In genomic region chr10:85542936-85543730, GRCh38 we compare ENCODE assay signal across 20 cellular contexts.
DNase-seq lines count a peak whose midpoint lies in the region; ATAC-seq and TF ChIP-seq lines count a peak whose summit lies in the region.
"Had no signal": no experiment of that assay in that cellular context is flagged by ENCODE, and none has a peak within 500 bp of the region (broad histone marks: within the 10 kb centered on the region; RNA-seq: fewer than 3 reads in every experiment).

No MANE protein-coding gene starts in this region.

- no peak overlapping the region for H3K18ac ChIP-seq in trophoblast cell (ENCODE audit: low read length)

- in situ Hi-C loops in mammary epithelial cell (cut with MboI; ENCODE audit: low sequenced_read_pairs in 2 of 2), result loop anchor here (10.0 to 25.0 kb wide), 2 partner anchors 819 to 832 kb away; partner anchors contain the start of gene GRID1 (in 1 of the 2)

- no peak for DNase-seq in mammary epithelial cell
- peak; percentile 17 for DNase-seq in left kidney (ENCODE audit: low read depth, low spot score)
- DNase-seq in trophoblast cell, result peak; percentile 28 to 79
- DNase-seq in T-helper 2 cell treated with Interferon-gamma antibody and Interleukin-4, amounts not matched to agents 5 μg/mL and 100 μg/mL, for 36 hours (ENCODE audit: low spot score), result no peak
- no peak for DNase-seq in vagina (ENCODE audit: extremely low spot score in 2 of 2)
- DNase-seq: DMS53, GF-D8, Kasumi-1, MG63, NCI-H1417 treated with DMSO at 0.1 percent for 48 hours, NCI-H187, NCI-H2227 treated with DMSO at 0.1 percent for 48 hours, NCI-H748 treated with DMSO at 0.1 percent for 48 hours, SIG-M5 had no signal

- intact Hi-C loops in mammary epithelial cell (cut with micrococcal nuclease) (no loop called here), vagina (cut with DNase I) (no loop called here)

- H3K4ac ChIP-seq in trophoblast cell (ENCODE audit: low read depth, low read length), result no peak overlapping the region

- ATAC-seq in HG03280 (IDR thresholded peaks at IDR 0.05; ENCODE audit: unreplicated experiment), result no peak
- ATAC-seq: A549, Panc1 had no signal

- H2BK12ac ChIP-seq in trophoblast cell (ENCODE audit: low read length), result peak overlapping the region; percentile 9

- no peak overlapping the region for H2BK5ac ChIP-seq in trophoblast cell (ENCODE audit: low read depth, low read length, poor library complexity)

- H4K8ac ChIP-seq in trophoblast cell (ENCODE audit: low read depth, low read length), result no peak overlapping the region

- TF ChIP-seq POLR2A in vagina (IDR thresholded peaks at IDR 0.05), result no peak

- no peaks in the 10 kb centered on the region for H4K20me1 ChIP-seq in mammary epithelial cell (ENCODE audit: insufficient read depth, low read length)

- no peak overlapping the region for H3K23ac ChIP-seq in trophoblast cell (ENCODE audit: low read length)

- H2AFZ ChIP-seq in mammary epithelial cell (ENCODE audit: low read depth, low read length), result peak overlapping the region; percentile 66
- no peak overlapping the region for H2AFZ ChIP-seq in trophoblast cell (ENCODE audit: insufficient read depth, low read length, poor library complexity)

- H3K36me3 Mint-ChIP-seq in T-helper 2 cell treated with Interferon-gamma antibody and Interleukin-4, amounts not matched to agents 5 μg/mL and 100 μg/mL, for 36 hours (ENCODE audit: low read depth), result no peaks in the 10 kb centered on the region
- H3K36me3 Mint-ChIP-seq: CD14-positive monocyte had no signal

- no peak overlapping the region for H4K91ac ChIP-seq in trophoblast cell (ENCODE audit: low read depth, low read length)

- H3K27me3 Mint-ChIP-seq in T-helper 2 cell treated with Interferon-gamma antibody and Interleukin-4, amounts not matched to agents 5 μg/mL and 100 μg/mL, for 36 hours (ENCODE audit: low read depth), result peaks cover under 1% of the 10 kb centered on the region

- no peaks in the 10 kb centered on the region for H3K9me3 Mint-ChIP-seq in T-helper 2 cell treated with Interferon-gamma antibody and Interleukin-4, amounts not matched to agents 5 μg/mL and 100 μg/mL, for 36 hours

- H3K36me3 ChIP-seq in HUES64 (ENCODE audit: insufficient read depth, low read length), result no peaks in the 10 kb centered on the region
- H3K36me3 ChIP-seq in mammary epithelial cell (ENCODE audit: insufficient read depth, low read length), result no peaks in the 10 kb centered on the region
- H3K36me3 ChIP-seq in trophoblast cell (ENCODE audit: control insufficient read depth in 1 of 2, insufficient read depth in 2 of 2, low read length in 2 of 2), result no peaks in the 10 kb centered on the region
- H3K36me3 ChIP-seq in vagina, result no peaks in the 10 kb centered on the region
- H3K36me3 ChIP-seq: MG63 had no signal

- H3K79me2 ChIP-seq in mammary epithelial cell (ENCODE audit: insufficient read depth, low read length) (no peaks in the 10 kb centered on the region), trophoblast cell (ENCODE audit: control insufficient read depth, insufficient read depth, low read length, poor library complexity) (no peaks in the 10 kb centered on the region)

- H3K4me1 Mint-ChIP-seq in T-helper 2 cell treated with Interferon-gamma antibody and Interleukin-4, amounts not matched to agents 5 μg/mL and 100 μg/mL, for 36 hours (ENCODE audit: low read depth), result no peaks in the 10 kb centered on the region
- H3K4me1 Mint-ChIP-seq: B cell, CD14-positive monocyte had no signal

- H2AK5ac ChIP-seq in trophoblast cell (ENCODE audit: low read length), result no peak overlapping the region

- no peak overlapping the region for H3K4me3 ChIP-seq in HUES64 (ENCODE audit: low read length)
- no peak overlapping the region for H3K4me3 ChIP-seq in mammary epithelial cell (replicated peaks in 1 of 3; ENCODE audit: insufficient read depth in 1 of 3, low read depth in 2 of 3, low read length in 3 of 3)
- no peak overlapping the region for H3K4me3 ChIP-seq in trophoblast cell (ENCODE audit: low read depth, low read length)
- no peak overlapping the region for H3K4me3 ChIP-seq in vagina
- H3K4me3 ChIP-seq: A549, MG63 had no signal

- H3K4me2 ChIP-seq in mammary epithelial cell (ENCODE audit: insufficient read depth, low read depth, low read length), result peak overlapping the region; percentile 22
- no peak overlapping the region for H3K4me2 ChIP-seq in trophoblast cell (ENCODE audit: low read length)
- H3K4me2 ChIP-seq: A549 had no signal

- H3K9ac ChIP-seq in HUES64 (ENCODE audit: low read depth, low read length), result no peak overlapping the region
- no peak overlapping the region for H3K9ac ChIP-seq in mammary epithelial cell (ENCODE audit: insufficient read depth, low read length)
- no peak overlapping the region for H3K9ac ChIP-seq in trophoblast cell (ENCODE audit: low read length)

- H3K79me1 ChIP-seq in trophoblast cell (ENCODE audit: low read length), result peaks cover 7% of the 10 kb centered on the region

- dilution Hi-C loops in mammary epithelial cell (cut with HindIII; ENCODE audit: low sequenced_read_pairs), result no loop called here

- no TSS peak for BruUV-seq in mammary epithelial cell (replicated peaks; lab: Mats Ljungman, UMichigan)

- TF ChIP-seq CTCF in mammary epithelial cell (conservative IDR thresholded peaks at IDR 0.05 in 1 of 2, IDR thresholded peaks at IDR 0.05 in 1 of 2; ENCODE audit: extremely low read depth in 1 of 2, insufficient read depth in 1 of 2, low read depth in 1 of 2, low read length in 2 of 2) (no peak), vagina (IDR thresholded peaks at IDR 0.05) (no peak)

- H2BK120ac ChIP-seq in trophoblast cell (ENCODE audit: insufficient read depth, low read length, poor library complexity), result peak overlapping the region; percentile 17

- no peaks in the 10 kb centered on the region for H3K9me3 ChIP-seq in HUES64 (ENCODE audit: insufficient read depth, low read depth, low read length)
- H3K9me3 ChIP-seq in mammary epithelial cell (replicated peaks; ENCODE audit: insufficient read depth, low read length), result no peaks in the 10 kb centered on the region
- no peaks in the 10 kb centered on the region for H3K9me3 ChIP-seq in trophoblast cell (ENCODE audit: insufficient read depth, low read depth, low read length)
- no peaks in the 10 kb centered on the region for H3K9me3 ChIP-seq in vagina
- H3K9me3 ChIP-seq: A549, MG63 had no signal

- H3K4me3 Mint-ChIP-seq in T-helper 2 cell treated with Interferon-gamma antibody and Interleukin-4, amounts not matched to agents 5 μg/mL and 100 μg/mL, for 36 hours, result no peak overlapping the region
- H3K4me3 Mint-ChIP-seq: B cell, CD14-positive monocyte had no signal

- H3K27ac Mint-ChIP-seq in T-helper 2 cell treated with Interferon-gamma antibody and Interleukin-4, amounts not matched to agents 5 μg/mL and 100 μg/mL, for 36 hours, result no peak overlapping the region
- H3K27ac Mint-ChIP-seq: B cell, CD14-positive monocyte had no signal

- peaks cover 29% of the 10 kb centered on the region for H3K4me1 ChIP-seq in HUES64 (ENCODE audit: insufficient read depth, low read length)
- peaks cover 9% of the 10 kb centered on the region for H3K4me1 ChIP-seq in mammary epithelial cell (ENCODE audit: insufficient read depth, low read length)
- peaks cover 7 to 12% of the 10 kb centered on the region in 2 experiments for H3K4me1 ChIP-seq in trophoblast cell (ENCODE audit: control insufficient read depth in 1 of 2, insufficient read depth in 2 of 2, low read length in 2 of 2)
- H3K4me1 ChIP-seq in vagina, result no peaks in the 10 kb centered on the region

- WGBS in HUES64, result 63% methylated on average over 6 of the region's 6 CpGs
- WGBS in mammary epithelial cell (ENCODE audit: low coverage, missing lambda C conversion rate), result 25% methylated on average over 6 of the region's 6 CpGs
- no CpG with 5 or more reads among the region's 6 CpGs for WGBS in trophoblast cell (ENCODE audit: extremely low coverage, insufficient coverage, insufficient read length)

- H4K12ac ChIP-seq in trophoblast cell (ENCODE audit: low read depth, low read length), result no peak overlapping the region

- H3K27ac ChIP-seq in HUES64 (ENCODE audit: low read depth, low read length) (peak overlapping the region; percentile 14; the same call in 1 of the 2 replicates), mammary epithelial cell (ENCODE audit: insufficient read depth, low read depth, low read length) (no peak overlapping the region), trophoblast cell (ENCODE audit: low read depth, low read length) (peak overlapping the region; percentile 59), vagina (no peak overlapping the region)
- H3K27ac ChIP-seq: A549 had no signal

- no peak overlapping the region for H3K14ac ChIP-seq in trophoblast cell (ENCODE audit: low read length)

- H3K27me3 ChIP-seq in HUES64 (ENCODE audit: insufficient read depth, low read length), result no peaks in the 10 kb centered on the region
- no peaks in the 10 kb centered on the region for H3K27me3 ChIP-seq in mammary epithelial cell (ENCODE audit: insufficient read depth, low read length)
- no peaks in the 10 kb centered on the region for H3K27me3 ChIP-seq in trophoblast cell (ENCODE audit: insufficient read depth, low read length)
- H3K27me3 ChIP-seq in vagina, result no peaks in the 10 kb centered on the region
- H3K27me3 ChIP-seq: MG63 had no signal

- CTCF ChIA-PET in mammary epithelial cell (lab: Charles Lee; ENCODE audit: low non-redundant PET), result interaction anchor here (0.7 kb wide), 1 partner anchor 13 kb away, joined by 5 read pairs; no protein-coding TSS in a partner anchor

Comparison
In these comparisons a context has a peak if more than half of its experiments do, and no peak if none do; other contexts are left out.
1. H3K27ac ChIP-seq: peak in HUES64 (single experiment) and trophoblast cell (single experiment); none in mammary epithelial cell (single experiment) and vagina (single experiment).
2. DNase-seq: peak in left kidney (single experiment) and trophoblast cell (2 of 2); none in mammary epithelial cell (single experiment), T-helper 2 cell treated with Interferon-gamma antibody and Interleukin-4, amounts not matched to agents 5 μg/mL and 100 μg/mL, for 36 hours (single experiment) and vagina (0 of 2).